1 cellular context compared by ENCODE assay signal in genomic region chr19:7288977-7289376, GRCh38.
TF ChIP-seq lines count a peak whose summit lies in the region.

No MANE protein-coding gene starts in this region.

TF ChIP-seq in HepG2, 621 proteins besides CTCF, POLR2A, EP300 and RAD21:
- TF ChIP-seq GATAD2A (CRISPR knock-in tag; IDR thresholded peaks at IDR 0.05): no peak
- no peak for TF ChIP-seq SMC3 (IDR thresholded peaks at IDR 0.05; ENCODE audit: low read length)
- no peak for TF ChIP-seq ZNF556 (CRISPR knock-in tag; IDR thresholded peaks at IDR 0.05; ENCODE audit: borderline replicate concordance)
- TF ChIP-seq ZNF784 (CRISPR knock-in tag; IDR thresholded peaks at IDR 0.05; ENCODE audit: borderline replicate concordance): no peak
- no peak for TF ChIP-seq BHLHE40 (IDR thresholded peaks at IDR 0.05; ENCODE audit: low read length)
- TF ChIP-seq HDAC6 (IDR thresholded peaks at IDR 0.05; ENCODE audit: low read depth, low read length): no peak
- no peak for TF ChIP-seq RERE (CRISPR knock-in tag; IDR thresholded peaks at IDR 0.05; ENCODE audit: low read depth)
- TF ChIP-seq MIXL1 (CRISPR knock-in tag; IDR thresholded peaks at IDR 0.05): no peak
- no peak for TF ChIP-seq SETDB1 (CRISPR knock-in tag; IDR thresholded peaks at IDR 0.05; ENCODE audit: borderline replicate concordance)
- no peak for TF ChIP-seq TAF1 (CRISPR knock-in tag; IDR thresholded peaks at IDR 0.05)
- no peak for TF ChIP-seq POLR2AphosphoS2 (IDR thresholded peaks at IDR 0.05; ENCODE audit: low read depth, low read length)
- no peak for TF ChIP-seq ZNF776 (CRISPR knock-in tag; IDR thresholded peaks at IDR 0.05)
- no peak for TF ChIP-seq ELK4 (CRISPR knock-in tag; IDR thresholded peaks at IDR 0.05; ENCODE audit: borderline replicate concordance)
- no peak for TF ChIP-seq CREB1 (IDR thresholded peaks at IDR 0.05)
- TF ChIP-seq CREB1 (CRISPR knock-in tag; IDR thresholded peaks at IDR 0.05): no peak
- no peak for TF ChIP-seq KMT2A (CRISPR knock-in tag; IDR thresholded peaks at IDR 0.05)
- no peak for TF ChIP-seq MED1 (CRISPR knock-in tag; IDR thresholded peaks at IDR 0.05)
- no peak for TF ChIP-seq BATF2 (CRISPR knock-in tag; IDR thresholded peaks at IDR 0.05)
- TF ChIP-seq HOXA7 (CRISPR knock-in tag; IDR thresholded peaks at IDR 0.05): no peak
